ENCODE assay signal across 1 cellular context in the genomic region with DNA sequence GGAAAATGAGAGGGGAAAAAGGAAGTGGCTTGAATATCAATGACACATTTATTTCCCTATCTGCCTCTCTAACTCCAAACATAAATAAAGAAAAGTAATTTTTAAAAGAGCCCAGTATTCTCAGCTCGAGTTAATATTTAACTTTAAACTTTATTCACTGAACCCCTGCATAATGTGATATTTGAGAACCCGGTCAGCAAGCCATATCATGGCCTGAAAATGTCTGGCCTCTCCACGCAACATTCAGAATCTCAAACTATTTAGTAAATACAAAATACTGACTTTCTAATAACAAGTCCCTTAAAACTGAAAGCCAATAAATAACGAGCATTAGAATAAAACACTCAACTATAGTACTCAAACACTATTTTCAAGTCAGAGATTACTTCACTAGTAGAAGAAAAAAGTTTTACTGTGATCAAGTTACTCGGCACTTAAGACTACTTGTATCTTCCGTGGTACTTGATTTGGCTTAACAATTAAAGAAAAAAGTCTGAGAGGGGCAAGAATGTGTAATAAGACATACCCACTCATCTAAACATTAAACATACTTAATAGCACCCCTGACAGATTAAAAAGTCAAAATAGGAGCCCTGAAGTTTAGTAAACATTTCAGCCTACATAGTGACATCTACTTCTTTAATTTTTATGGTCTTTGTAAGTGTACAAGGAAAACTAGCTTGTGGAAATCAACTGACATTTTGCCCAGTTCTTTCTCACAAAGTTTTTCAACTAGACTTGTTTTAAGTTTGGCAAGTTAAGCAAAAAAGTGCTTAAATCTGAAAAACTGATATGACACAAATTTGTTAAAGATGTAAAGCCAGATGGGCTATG.
TF ChIP-seq lines count a peak whose summit lies in the region.

No MANE protein-coding gene starts in this region.

TF ChIP-seq in endothelial cell of umbilical vein, 7 proteins besides CTCF, POLR2A, EP300 and RAD21:
- TF ChIP-seq FOS (IDR thresholded peaks at IDR 0.05; ENCODE audit: borderline replicate concordance, insufficient read depth, low read length) (no peak), GATA2 (IDR thresholded peaks at IDR 0.05; ENCODE audit: insufficient read depth, insufficient read length, low read depth, low read length) (no peak), POLR2AphosphoS5 (IDR thresholded peaks at IDR 0.05; ENCODE audit: insufficient read depth, low read depth, low read length) (no peak), JUN (IDR thresholded peaks at IDR 0.05; ENCODE audit: borderline replicate concordance, insufficient read depth, insufficient read length, low read depth) (no peak), EZH2 (IDR thresholded peaks at IDR 0.05; ENCODE audit: borderline replicate concordance, low read depth, low read length, severe bottlenecking) (no peak), MYC (IDR thresholded peaks at IDR 0.05; ENCODE audit: low read depth, low read length) (no peak)
- TF ChIP-seq, protein P1, sequence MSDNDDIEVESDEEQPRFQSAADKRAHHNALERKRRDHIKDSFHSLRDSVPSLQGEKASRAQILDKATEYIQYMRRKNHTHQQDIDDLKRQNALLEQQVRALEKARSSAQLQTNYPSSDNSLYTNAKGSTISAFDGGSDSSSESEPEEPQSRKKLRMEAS (IDR thresholded peaks at IDR 0.05; ENCODE audit: insufficient read depth, insufficient read length): no peak
